ENCODE assay signal across 10 cellular contexts in genomic region chr12:45217846-45218245, GRCh38. TPM values are rescaled to one million over a fixed set of nuclear protein-coding genes. Genes with fewer than 3 reads are reported as not detected.
DNase-seq lines count a peak whose midpoint lies in the region; ATAC-seq and TF ChIP-seq lines count a peak whose summit lies in the region.
"Had no signal": no experiment of that assay in that cellular context is flagged by ENCODE, and none has a peak within 500 bp of the region (broad histone marks: within the 10 kb centered on the region; RNA-seq: fewer than 3 reads in every experiment).

No MANE protein-coding gene starts in this region.

- DNase-seq in BJ (ENCODE audit: low read depth) = no peak
- DNase-seq in chondrocyte (ENCODE audit: low spot score) = no peak
- DNase-seq in naive thymus-derived CD4-positive, alpha-beta T cell = no peak
- no peak for DNase-seq in AG20443 (ENCODE audit: low spot score)
- DNase-seq: activated CD8-positive, alpha-beta memory T cell treated with anti-CD3 and anti-CD28 coated beads, Interleukin-2, amount 50 U/mL, for 4 hours; occipital lobe had no signal

- peak overlapping the region; percentile 100 for H3K4me3 Mint-ChIP-seq in chondrocyte (ENCODE audit: unreplicated experiment)
- peak overlapping the region; percentile 85 to 98 (median 93) for H3K4me3 Mint-ChIP-seq in naive thymus-derived CD4-positive, alpha-beta T cell

- peaks cover 53% of the 10 kb centered on the region for H3K4me1 Mint-ChIP-seq in chondrocyte (ENCODE audit: low read depth)
- peaks cover 35 to 77% (median 68%) of the 10 kb centered on the region in 7 donors for H3K4me1 Mint-ChIP-seq in naive thymus-derived CD4-positive, alpha-beta T cell

- no peaks in the 10 kb centered on the region for H3K9me3 Mint-ChIP-seq in chondrocyte (ENCODE audit: low read depth)
- H3K9me3 Mint-ChIP-seq in naive thymus-derived CD4-positive, alpha-beta T cell = peaks cover 0 to 4% (median 0%) of the 10 kb centered on the region in 11 donors

- H3K4me3 ChIP-seq in BJ (ENCODE audit: low read depth, low read length) (peak overlapping the region; percentile 82), HUES64 (ENCODE audit: low read length) (peak overlapping the region; percentile 95)
- H3K4me3 ChIP-seq in naive thymus-derived CD4-positive, alpha-beta T cell (ENCODE audit: low read length) = peak overlapping the region; percentile 83

- TF ChIP-seq CTCF in BJ (IDR thresholded peaks at IDR 0.05; ENCODE audit: insufficient read depth, low read depth, low read length) = no peak
- TF ChIP-seq CTCF in chondrocyte (IDR thresholded peaks at IDR 0.05) = no peak

- POLR2A ChIA-PET in BJ (lab: Charles Lee) = no interaction called here
- POLR2A ChIA-PET in naive thymus-derived CD4-positive, alpha-beta T cell (lab: Charles Lee) = no interaction called here

- H3K27ac Mint-ChIP-seq in chondrocyte (ENCODE audit: unreplicated experiment) = peak overlapping the region; percentile 99
- peak overlapping the region in 3 of 9 donors; percentile 24 to 73 (median 72) for H3K27ac Mint-ChIP-seq in naive thymus-derived CD4-positive, alpha-beta T cell

- H3K36me3 ChIP-seq in BJ (ENCODE audit: control insufficient read depth, insufficient read depth, low read length) = no peaks in the 10 kb centered on the region
- H3K36me3 ChIP-seq in HUES64 (ENCODE audit: insufficient read depth, low read length) = no peaks in the 10 kb centered on the region
- peaks cover 0 to 13% (median 0%) of the 10 kb centered on the region in 3 experiments for H3K36me3 ChIP-seq in naive thymus-derived CD4-positive, alpha-beta T cell (ENCODE audit: control insufficient read depth in 2 of 3, insufficient read depth in 3 of 3, low read length in 3 of 3)

- intact Hi-C loops in naive thymus-derived CD4-positive, alpha-beta T cell (cut with micrococcal nuclease) = loop anchor here (2.0 to 10.0 kb wide), 6 partner anchors 35 to 1459 kb away; partner anchors contain the start of genes IRAK4 (in 1 of the 2), PUS7L (in 1 of the 2), SCAF11 (in 1 of the 2) and SLC38A1 (in 1 of the 2)

- H3K9me3 ChIP-seq in HUES64 (ENCODE audit: insufficient read depth, low read depth, low read length) = no peaks in the 10 kb centered on the region
- no peaks in the 10 kb centered on the region for H3K9me3 ChIP-seq in naive thymus-derived CD4-positive, alpha-beta T cell (ENCODE audit: control insufficient read depth in 2 of 3, low read length in 3 of 3)

- H3K27me3 ChIP-seq in BJ (ENCODE audit: control insufficient read depth, insufficient read depth, low read length) = no peaks in the 10 kb centered on the region
- H3K27me3 ChIP-seq in HUES64 (ENCODE audit: insufficient read depth, low read length) = no peaks in the 10 kb centered on the region
- no peaks in the 10 kb centered on the region for H3K27me3 ChIP-seq in naive thymus-derived CD4-positive, alpha-beta T cell (ENCODE audit: control insufficient read depth in 2 of 2, insufficient read depth in 2 of 2, low read length in 2 of 2)

- no peaks in the 10 kb centered on the region for H3K27me3 Mint-ChIP-seq in chondrocyte (ENCODE audit: low read depth)
- no peaks in the 10 kb centered on the region for H3K27me3 Mint-ChIP-seq in naive thymus-derived CD4-positive, alpha-beta T cell

- H3K4me1 ChIP-seq in HUES64 (ENCODE audit: insufficient read depth, low read length) = peaks cover 45% of the 10 kb centered on the region
- H3K4me1 ChIP-seq in naive thymus-derived CD4-positive, alpha-beta T cell (ENCODE audit: control insufficient read depth in 2 of 2, insufficient read depth in 2 of 2, low read length in 2 of 2) = peaks cover 17% of the 10 kb centered on the region in 2 donors

- 83% methylated on average over 2 of the region's 2 CpGs for WGBS in HUES64

- no peak overlapping the region for H3K27ac ChIP-seq in HUES64 (ENCODE audit: low read depth, low read length)
- H3K27ac ChIP-seq in naive thymus-derived CD4-positive, alpha-beta T cell (ENCODE audit: low read depth, low read length) = no peak overlapping the region

- H3K9ac ChIP-seq in HUES64 (ENCODE audit: low read depth, low read length) = peak overlapping the region; percentile 96

- CTCF ChIA-PET in BJ (lab: Yijun Ruan, JAX) = interaction anchor here (0.9 to 1.6 kb wide), 3 partner anchors 20 to 326 kb away, joined by 3 to 4 read pairs (median 3); no protein-coding TSS in a partner anchor
- CTCF ChIA-PET in naive thymus-derived CD4-positive, alpha-beta T cell (lab: Charles Lee) = interaction anchor here (0.7 to 2.4 kb wide), 2 partner anchors 47 to 191 kb away, joined by 3 to 5 read pairs; no protein-coding TSS in a partner anchor

- H3K36me3 Mint-ChIP-seq in chondrocyte (ENCODE audit: low read depth) = no peaks in the 10 kb centered on the region
- peaks cover 0 to 7% (median 2%) of the 10 kb centered on the region in 5 donors for H3K36me3 Mint-ChIP-seq in naive thymus-derived CD4-positive, alpha-beta T cell

- ATAC-seq in naive thymus-derived CD4-positive, alpha-beta T cell = no peak
- ATAC-seq in GM18867 (IDR thresholded peaks at IDR 0.05; ENCODE audit: unreplicated experiment) (no peak), GM21576 (IDR thresholded peaks at IDR 0.05; ENCODE audit: unreplicated experiment) (no peak), GM18858 (IDR thresholded peaks at IDR 0.05; ENCODE audit: unreplicated experiment) (no peak)

RNA-seq across cellular contexts. Expression of gene ANO6, which starts 2.0 kb away (rescaled TPM):
- 45.8 and 72.3 TPM in 2 replicates for polyA plus RNA-seq in BJ (2011; rRNA removed)
- polyA minus RNA-seq in BJ (2011; rRNA and poly(A)+ RNA removed) = 43.7 and 44.7 TPM in 2 replicates
- 23.0 TPM for polyA plus RNA-seq in HUES64 (2013, experiment 1 of 2)
- polyA plus RNA-seq in HUES64 (2013, experiment 2 of 2) = 25.8 TPM
- 64.2 to 79.4 TPM (median 75.8 TPM) in 3 replicates for total RNA-seq in chondrocyte
- 10 to 100 TPM; 15.1 to 29.7 (median 25.3) TPM for total RNA-seq in naive thymus-derived CD4-positive, alpha-beta T cell
- 10 to 100 TPM; 17.5 to 23.7 TPM for polyA plus RNA-seq in naive thymus-derived CD4-positive, alpha-beta T cell
